Comparison of ENCODE assay signal across 16 cellular contexts in the genomic region with DNA sequence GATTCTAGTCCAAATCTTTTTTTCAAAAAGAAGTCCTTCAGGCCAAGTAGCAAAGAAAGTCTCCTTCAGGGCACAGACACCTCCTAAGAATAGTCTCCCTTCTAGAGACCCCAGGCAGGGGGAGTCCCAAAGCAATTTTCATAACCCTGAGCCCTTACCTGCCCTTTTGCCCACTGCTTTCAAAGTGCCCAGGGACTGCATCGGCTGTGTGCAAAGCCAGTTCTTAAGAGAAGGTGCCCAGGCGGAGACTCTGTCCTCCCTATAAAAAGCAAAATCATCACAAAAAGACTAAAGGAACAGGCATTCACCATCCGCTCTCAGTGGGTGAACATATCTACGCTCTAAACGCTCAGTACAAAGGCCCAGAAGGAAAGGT. TPM values are rescaled to one million over a fixed set of nuclear protein-coding genes. Genes with fewer than 3 reads are reported as not detected.
DNase-seq lines count a peak whose midpoint lies in the region; ATAC-seq, FAIRE-seq and TF ChIP-seq lines count a peak whose summit lies in the region.
"Had no signal": no experiment of that assay in that cellular context is flagged by ENCODE, and none has a peak within 500 bp of the region (broad histone marks: within the 10 kb centered on the region; RNA-seq: fewer than 3 reads in every experiment).

No MANE protein-coding gene starts in this region.

- TSS peak; percentile 67 for BruUV-seq in endothelial cell of umbilical vein (replicated peaks; lab: Mats Ljungman, UMichigan)

- H3K79me2 ChIP-seq in endothelial cell of umbilical vein (ENCODE audit: control insufficient read depth, insufficient read depth, low read length), result no peaks in the 10 kb centered on the region
- H3K79me2 ChIP-seq in trophoblast cell (ENCODE audit: control insufficient read depth, insufficient read depth, low read length, poor library complexity), result no peaks in the 10 kb centered on the region
- H3K79me2 ChIP-seq: parathyroid adenoma had no signal

- FAIRE-seq in endothelial cell of umbilical vein (lab: Jason Lieb, UNC) (no peak), urothelium cell line (lab: Jason Lieb, UNC) (no peak)

- H2AK5ac ChIP-seq in trophoblast cell (ENCODE audit: low read length), result no peak overlapping the region

- TF ChIP-seq CTCF in endothelial cell of umbilical vein (IDR thresholded peaks at IDR 0.05; ENCODE audit: extremely low read depth in 1 of 2, insufficient read depth in 1 of 2, low read depth in 1 of 2, low read length in 2 of 2), result no peak

- whole genome bisulfite sequencing in trophoblast cell (ENCODE audit: extremely low coverage, insufficient coverage, insufficient read length), result no CpG with 5 or more reads among the region's 5 CpGs

- H2BK5ac ChIP-seq in trophoblast cell (ENCODE audit: low read depth, low read length, poor library complexity), result no peak overlapping the region

- DNase-seq in CD4-positive, alpha-beta memory T cell, result no peak
- DNase-seq in T-cell (no peak), endothelial cell of umbilical vein (ENCODE audit: low read depth, low spot score) (no peak), trophoblast cell (no peak), urothelium cell line (ENCODE audit: low spot score) (no peak), AG08396 (ENCODE audit: low spot score) (no peak), NCI-H1436 treated with DMSO at 0.1 percent for 48 hours (lab: John Stamatoyannopoulos, UW) (no peak)
- DNase-seq in activated effector memory CD4-positive, alpha-beta T cell treated with Interleukin-2 at 50 U/mL for 16 hours, result no peak
- DNase-seq: Caco-2; erythroblast; Kasumi-1; NCI-H345; stimulated activated CD4-positive, alpha-beta T cell treated with anti-CD3 and anti-CD28 coated beads, Interleukin-4, amount 100 ng/mL, for 4 hours had no signal

- no peak overlapping the region for H3K4me3 ChIP-seq in CD4-positive, alpha-beta memory T cell (ENCODE audit: low read length in 2 of 2)
- peak overlapping the region in 1 of 3 experiments; percentile 12 for H3K4me3 ChIP-seq in endothelial cell of umbilical vein (replicated peaks in 1 of 3; ENCODE audit: insufficient read depth in 1 of 3, low read depth in 1 of 3, low read length in 3 of 3)
- no peak overlapping the region for H3K4me3 ChIP-seq in trophoblast cell (ENCODE audit: low read depth, low read length)

- H3K27me3 ChIP-seq in CD4-positive, alpha-beta memory T cell (ENCODE audit: insufficient read depth, low read length), result no peaks in the 10 kb centered on the region
- H3K27me3 ChIP-seq in endothelial cell of umbilical vein (ENCODE audit: control insufficient read depth in 2 of 2, insufficient read depth in 2 of 2, low read length in 2 of 2), result no peaks in the 10 kb centered on the region
- no peaks in the 10 kb centered on the region for H3K27me3 ChIP-seq in trophoblast cell (ENCODE audit: insufficient read depth, low read length)

- H3K18ac ChIP-seq in trophoblast cell (ENCODE audit: low read length), result no peak overlapping the region

- peaks cover 37 to 49% of the 10 kb centered on the region in 2 donors for H3K36me3 Mint-ChIP-seq in CD4-positive, alpha-beta memory T cell
- H3K36me3 Mint-ChIP-seq in T-cell, result peaks cover 34% of the 10 kb centered on the region

- H3K27me3 Mint-ChIP-seq in CD4-positive, alpha-beta memory T cell, result no peaks in the 10 kb centered on the region
- no peaks in the 10 kb centered on the region for H3K27me3 Mint-ChIP-seq in T-cell
- H3K27me3 Mint-ChIP-seq: type B pancreatic cell had no signal

- no peak for ATAC-seq in T-cell (replicated peaks in 1 of 4)
- ATAC-seq: HCT116 had no signal

- peaks cover 0 to 2% (median 0%) of the 10 kb centered on the region in 8 donors for H3K9me3 Mint-ChIP-seq in CD4-positive, alpha-beta memory T cell
- no peaks in the 10 kb centered on the region for H3K9me3 Mint-ChIP-seq in T-cell
- H3K9me3 Mint-ChIP-seq: type B pancreatic cell had no signal

- no peak overlapping the region for H4K12ac ChIP-seq in trophoblast cell (ENCODE audit: low read depth, low read length)

- no peaks in the 10 kb centered on the region for H4K20me1 ChIP-seq in endothelial cell of umbilical vein (replicated peaks; ENCODE audit: control insufficient read depth, extremely low read depth, insufficient read depth, low read length)

- intact Hi-C loops in CD4-positive, alpha-beta memory T cell (cut with micrococcal nuclease), result no loop called here
- intact Hi-C loops in endothelial cell of umbilical vein (cut with micrococcal nuclease), result loop anchor here (1.0 to 10.0 kb wide), 4 partner anchors 11 to 315 kb away; no protein-coding TSS in a partner anchor

- H2AFZ ChIP-seq in endothelial cell of umbilical vein (ENCODE audit: low read depth, low read length) (no peak overlapping the region), trophoblast cell (ENCODE audit: insufficient read depth, low read length, poor library complexity) (no peak overlapping the region)
- H2AFZ ChIP-seq: parathyroid adenoma had no signal

- TF ChIP-seq POLR2A in endothelial cell of umbilical vein (IDR thresholded peaks at IDR 0.05; ENCODE audit: low read depth, low read length), result no peak

- no peak overlapping the region for H3K14ac ChIP-seq in trophoblast cell (ENCODE audit: low read length)

- peaks cover 9 to 19% (median 14%) of the 10 kb centered on the region in 4 donors for H3K4me1 Mint-ChIP-seq in CD4-positive, alpha-beta memory T cell
- peaks cover 20 to 31% (median 27%) of the 10 kb centered on the region in 3 donors for H3K4me1 Mint-ChIP-seq in T-cell

- CTCF ChIA-PET in CD4-positive, alpha-beta memory T cell (lab: Charles Lee; ENCODE audit: partially characterized antibody), result interaction anchor here (1.6 to 1.9 kb wide), 2 partner anchors 33 to 75 kb away, joined by 3 to 12 read pairs; partner anchors contain the start of gene ELK4
- CTCF ChIA-PET in T-cell (lab: Charles Lee), result no interaction called here
- CTCF ChIA-PET in endothelial cell of umbilical vein (lab: Charles Lee), result interaction anchor here (1.0 to 5.3 kb wide), 13 partner anchors 8 to 378 kb away, joined by 3 to 57 read pairs (median 8); partner anchors contain the start of gene ELK4

- no peak overlapping the region for H3K4ac ChIP-seq in trophoblast cell (ENCODE audit: low read depth, low read length)

- no peaks in the 10 kb centered on the region for H3K79me1 ChIP-seq in trophoblast cell (ENCODE audit: low read length)

- no peak overlapping the region for H2BK12ac ChIP-seq in trophoblast cell (ENCODE audit: low read length)

- dilution Hi-C loops in endothelial cell of umbilical vein (cut with MboI; ENCODE audit: extremely low pct_ligation_motif_present, low sequenced_read_pairs), result no loop called here

- H3K27ac Mint-ChIP-seq in CD4-positive, alpha-beta memory T cell, result peak overlapping the region in 5 of 7 donors; percentile 37 to 80 (median 59)
- peak overlapping the region; percentile 37 to 72 for H3K27ac Mint-ChIP-seq in T-cell
- H3K27ac Mint-ChIP-seq: type B pancreatic cell had no signal

- H3K9ac ChIP-seq in endothelial cell of umbilical vein (replicated peaks; ENCODE audit: extremely low read depth, insufficient read depth, low read length), result peak overlapping the region; percentile 89
- no peak overlapping the region for H3K9ac ChIP-seq in trophoblast cell (ENCODE audit: low read length)
- H3K9ac ChIP-seq: parathyroid adenoma had no signal

- no peaks in the 10 kb centered on the region for H3K9me1 ChIP-seq in endothelial cell of umbilical vein (replicated peaks; ENCODE audit: control insufficient read depth, extremely low read depth, insufficient read depth, low read length)

- H3K27ac ChIP-seq in CD4-positive, alpha-beta memory T cell (ENCODE audit: low read depth, low read length), result no peak overlapping the region
- H3K27ac ChIP-seq in endothelial cell of umbilical vein (ENCODE audit: insufficient read depth, low read depth, low read length) (peak overlapping the region; percentile 98), trophoblast cell (ENCODE audit: low read depth, low read length) (peak overlapping the region; percentile 23)

- H3K4me1 ChIP-seq in CD4-positive, alpha-beta memory T cell (ENCODE audit: insufficient read depth, low read length), result no peaks in the 10 kb centered on the region
- H3K4me1 ChIP-seq in endothelial cell of umbilical vein (ENCODE audit: control insufficient read depth, extremely low read depth, insufficient read depth, low read length) (peaks cover 41% of the 10 kb centered on the region), trophoblast cell (ENCODE audit: control insufficient read depth in 1 of 2, insufficient read depth in 2 of 2, low read length in 2 of 2) (peaks cover 3 to 5% of the 10 kb centered on the region in 2 experiments)
- H3K4me1 ChIP-seq: Caco-2, parathyroid adenoma had no signal

- H2BK120ac ChIP-seq in trophoblast cell (ENCODE audit: insufficient read depth, low read length, poor library complexity), result no peak overlapping the region

- no peak overlapping the region for H4K91ac ChIP-seq in trophoblast cell (ENCODE audit: low read depth, low read length)

- H3K36me3 ChIP-seq in CD4-positive, alpha-beta memory T cell (ENCODE audit: insufficient read depth, low read length), result peaks cover 19% of the 10 kb centered on the region
- H3K36me3 ChIP-seq in endothelial cell of umbilical vein (ENCODE audit: control insufficient read depth in 2 of 2, extremely low read depth in 1 of 2, insufficient read depth in 2 of 2, low read length in 2 of 2), result peaks cover 0 to 2% of the 10 kb centered on the region in 2 experiments
- H3K36me3 ChIP-seq in trophoblast cell (ENCODE audit: control insufficient read depth in 1 of 2, insufficient read depth in 2 of 2, low read length in 2 of 2), result peaks cover 2 to 7% of the 10 kb centered on the region in 2 experiments

- no peak overlapping the region for H3K23ac ChIP-seq in trophoblast cell (ENCODE audit: low read length)

- H3K4me2 ChIP-seq in endothelial cell of umbilical vein (ENCODE audit: insufficient read depth, low read length) (peak overlapping the region; percentile 71), trophoblast cell (ENCODE audit: low read length) (no peak overlapping the region)

- POLR2A ChIA-PET in CD4-positive, alpha-beta memory T cell (lab: Charles Lee; ENCODE audit: partially characterized antibody), result interaction anchor here (1.5 to 2.6 kb wide), 2 partner anchors 33 to 58 kb away, joined by 4 to 9 read pairs; partner anchors contain the start of gene ELK4
- POLR2A ChIA-PET in T-cell (lab: Charles Lee), result interaction anchor here in 1 of 2 donors (0.6 kb wide), 1 partner anchor 51 kb away, joined by 3 read pairs; no protein-coding TSS in a partner anchor
- POLR2A ChIA-PET in endothelial cell of umbilical vein (lab: Charles Lee), result interaction anchor here (2.1 to 3.8 kb wide), 2 partner anchors 31 to 32 kb away, joined by 8 to 16 read pairs; partner anchors contain the start of gene ELK4

- H3K9me3 ChIP-seq in CD4-positive, alpha-beta memory T cell (ENCODE audit: control insufficient read depth in 1 of 2, low read length in 2 of 2), result no peaks in the 10 kb centered on the region
- H3K9me3 ChIP-seq in endothelial cell of umbilical vein (replicated peaks; ENCODE audit: control insufficient read depth, insufficient read depth, low read length) (no peaks in the 10 kb centered on the region), trophoblast cell (ENCODE audit: insufficient read depth, low read depth, low read length) (no peaks in the 10 kb centered on the region)
- H3K9me3 ChIP-seq: Caco-2 had no signal

- no peak overlapping the region for H3K4me3 Mint-ChIP-seq in CD4-positive, alpha-beta memory T cell
- H3K4me3 Mint-ChIP-seq in T-cell, result no peak overlapping the region
- H3K4me3 Mint-ChIP-seq: type B pancreatic cell had no signal

- H4K8ac ChIP-seq in trophoblast cell (ENCODE audit: low read depth, low read length), result no peak overlapping the region

RNA-seq across cellular contexts. Expression of gene ELK4, which starts 32.2 kb away (rescaled TPM):
- 100 to 1,000 TPM; 166 to 194 TPM for total RNA-seq in CD4-positive, alpha-beta memory T cell
- polyA plus RNA-seq in CD4-positive, alpha-beta memory T cell, result 1 to 10 TPM; 3.2 to 6.6 TPM
- 100 to 1,000 TPM; 131 to 185 (median 173) TPM for total RNA-seq in T-cell
- 78.7 and 107 TPM in 2 replicates for total RNA-seq in endothelial cell of umbilical vein
- polyA plus RNA-seq in endothelial cell of umbilical vein, result 6.7 and 8.7 TPM in 2 replicates
- 8.8 and 9.2 TPM in 2 replicates for polyA plus RNA-seq in endothelial cell of umbilical vein (2011; cell fraction: cytosol; rRNA removed)
- 23.7 and 30.0 TPM in 2 replicates for polyA plus RNA-seq in endothelial cell of umbilical vein (2011; cell fraction: nucleus; rRNA removed)
- 13.4 and 21.5 TPM in 2 replicates for polyA plus RNA-seq in endothelial cell of umbilical vein (2012)
- polyA minus RNA-seq in endothelial cell of umbilical vein, result 45.6 and 48.3 TPM in 2 replicates
- 21.8 TPM for polyA minus RNA-seq in endothelial cell of umbilical vein (2011; cell fraction: cytosol; rRNA and poly(A)+ RNA removed)
- 35.3 and 46.1 TPM in 2 replicates for polyA minus RNA-seq in endothelial cell of umbilical vein (2011; cell fraction: nucleus; rRNA and poly(A)+ RNA removed)
- 8.0 and 8.1 TPM in 2 replicates for polyA plus RNA-seq in trophoblast cell (2013)

Comparison
In these comparisons a context has a peak if more than half of its experiments do, and no peak if none do; other contexts are left out.
1. CTCF ChIA-PET loops: an anchor here in CD4-positive, alpha-beta memory T cell (1.6 to 1.9 kb wide) and endothelial cell of umbilical vein (1.0 to 5.3 kb wide); none called in T-cell.